Comparison of ENCODE assay signal across 14 cellular contexts in genomic region chr17:7781467-7781866, GRCh38. TPM values are rescaled to one million over a fixed set of nuclear protein-coding genes. Genes with fewer than 3 reads are reported as not detected.
A peak's percentile ranks its signal among the peaks of the same experiment; 100 is the strongest.
DNase-seq lines count a peak whose midpoint lies in the region; ATAC-seq, FAIRE-seq and TF ChIP-seq lines count a peak whose summit lies in the region.
"Had no signal": no experiment of that assay in that cellular context is flagged by ENCODE, and none has a peak within 500 bp of the region (broad histone marks: within the 10 kb centered on the region; RNA-seq: fewer than 3 reads in every experiment).

No MANE protein-coding gene starts in this region.

- intact Hi-C loops in Caco-2 (cut with micrococcal nuclease; ENCODE audit: unreplicated experiment) = no loop called here
- intact Hi-C loops in left lung (cut with DNase I) = no loop called here

- H3K27me3 ChIP-seq in Caco-2 (replicated peaks; ENCODE audit: control insufficient read depth, insufficient read depth, low read length) (no peaks in the 10 kb centered on the region), left lung (peaks cover 0 to 16% of the 10 kb centered on the region in 2 donors)

- H3K4me1 Mint-ChIP-seq in Caco-2 (ENCODE audit: low read depth, unreplicated experiment) = no peaks in the 10 kb centered on the region

- H3K9me3 Mint-ChIP-seq in Caco-2 (ENCODE audit: unreplicated experiment) = no peaks in the 10 kb centered on the region

- CTCF ChIA-PET in Caco-2 (lab: Charles Lee) = interaction anchor here (0.5 to 1.5 kb wide), 3 partner anchors 36 to 39 kb away, joined by 3 to 17 read pairs (median 4); no protein-coding TSS in a partner anchor

- H3K4me1 ChIP-seq in Caco-2 (peaks cover 6% of the 10 kb centered on the region), left lung (no peaks in the 10 kb centered on the region)
- H3K4me1 ChIP-seq: tibial nerve had no signal

- FAIRE-seq in GM19239 (lab: Jason Lieb, UNC) (peak; percentile 64), D721Med (lab: Jason Lieb, UNC) (no peak)

- H3K4me3 Mint-ChIP-seq in Caco-2 (ENCODE audit: unreplicated experiment) = no peak overlapping the region

- TF ChIP-seq CTCF in Caco-2 (IDR thresholded peaks at IDR 0.05; ENCODE audit: insufficient read depth in 1 of 2, low read depth in 1 of 2, low read length in 1 of 2, severe bottlenecking in 1 of 2, unreplicated experiment in 1 of 2) (no peak), left lung (IDR thresholded peaks at IDR 0.05) (no peak), D721Med (IDR thresholded peaks at IDR 0.05; ENCODE audit: insufficient read depth, missing control alignments) (no peak)

- H3K4me3 ChIP-seq in Caco-2 (ENCODE audit: low read depth, low read length) (no peak overlapping the region), left lung (no peak overlapping the region)
- H3K4me3 ChIP-seq: tibial nerve had no signal

- DNase-seq in Caco-2 (peak; percentile 19 to 43), GM19239 (ENCODE audit: insufficient read length, low spot score) (peak; percentile 40), M059J (ENCODE audit: low read depth) (peak; percentile 31), left lung (no peak), D721Med (ENCODE audit: insufficient read length, low spot score) (no peak), SK-N-DZ (ENCODE audit: low spot score) (no peak), mesenteric fat pad (ENCODE audit: low spot score) (no peak)
- DNase-seq: activated CD4-positive, CD25-positive, alpha-beta regulatory T cell; DMS79; NCI-H1105; NCI-H446; stimulated activated CD4-positive, alpha-beta T cell treated with anti-CD3 and anti-CD28 coated beads, Interleukin-15, amount 100 ng/mL, for 24 hours had no signal

- H3K9me3 ChIP-seq in Caco-2 (no peaks in the 10 kb centered on the region), left lung (no peaks in the 10 kb centered on the region)
- H3K9me3 ChIP-seq: tibial nerve had no signal

- H3K27me3 Mint-ChIP-seq in Caco-2 (ENCODE audit: insufficient read depth, unreplicated experiment) = no peaks in the 10 kb centered on the region

- no peak overlapping the region for H3K27ac ChIP-seq in left lung
- H3K27ac ChIP-seq: tibial nerve had no signal

- no peaks in the 10 kb centered on the region for H3K36me3 ChIP-seq in Caco-2 (ENCODE audit: control insufficient read depth, insufficient read depth, low read length)
- no peaks in the 10 kb centered on the region for H3K36me3 ChIP-seq in left lung
- H3K36me3 ChIP-seq: tibial nerve had no signal

- H3K27ac Mint-ChIP-seq in Caco-2 (ENCODE audit: unreplicated experiment) = no peak overlapping the region

- H3K36me3 Mint-ChIP-seq in Caco-2 (ENCODE audit: insufficient read depth, unreplicated experiment) = no peaks in the 10 kb centered on the region

- POLR2A ChIA-PET in Caco-2 (lab: Charles Lee) = interaction anchor here (0.5 kb wide), 1 partner anchor 52 kb away, joined by 3 read pairs; no protein-coding TSS in a partner anchor

- BruUV-seq in Caco-2 (replicated peaks; lab: Mats Ljungman, UMichigan) = no TSS peak

- ATAC-seq in left lung (peak; percentile 94), GM19324 (IDR thresholded peaks at IDR 0.05; ENCODE audit: low FRiP score, unreplicated experiment) (no peak)

RNA-seq across cellular contexts. Expression of gene KDM6B, which starts 52.5 kb away (rescaled TPM):
- total RNA-seq in Caco-2 (2022) (27.4 and 27.9 TPM in 2 replicates), left lung (10 to 100 TPM; 37.6 to 49.2 TPM), mesenteric fat pad (92.5 TPM)
- total RNA-seq in M059J (2014; rRNA removed; shearing (Covaris generic)) = 0.59 and 3.2 TPM in 2 replicates
- polyA plus RNA-seq in SK-N-DZ (2014; cell fraction: cytosol; rRNA removed) = 2.9 and 3.0 TPM in 2 replicates
- polyA plus RNA-seq in SK-N-DZ (2014; cell fraction: nucleus; rRNA removed) = 2.8 and 15.8 TPM in 2 replicates

Comparison
In these comparisons a context has a peak if more than half of its experiments do, and no peak if none do; other contexts are left out.
1. DNase-seq: peak in Caco-2 (2 of 2), GM19239 (single experiment) and M059J (single experiment); none in left lung (0 of 2), D721Med (single experiment), SK-N-DZ (single experiment) and mesenteric fat pad (single experiment).